ENCODE assay signal across 26 cellular contexts in the genomic region with DNA sequence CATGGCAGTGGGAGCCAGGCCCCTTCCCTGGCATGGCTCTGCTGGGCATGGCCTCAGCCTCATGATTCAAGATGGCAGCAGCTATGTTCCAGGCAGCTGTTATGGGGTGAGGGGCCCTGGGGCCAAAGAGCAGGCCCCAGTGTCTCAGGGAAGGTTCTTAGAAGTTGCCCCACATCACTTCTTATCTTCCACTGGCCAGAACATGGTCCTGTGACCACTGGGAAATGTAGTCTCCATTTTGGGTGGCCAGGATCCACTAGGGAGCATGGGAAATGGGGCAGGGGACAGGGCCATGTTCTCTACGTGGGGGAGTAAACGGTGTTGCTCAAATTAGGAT. TPM values are rescaled to one million over a fixed set of nuclear protein-coding genes. Genes with fewer than 3 reads are reported as not detected.
"Had no signal": no experiment of that assay in that cellular context is flagged by ENCODE, and none has a peak within 500 bp of the region (broad histone marks: within the 10 kb centered on the region; RNA-seq: fewer than 3 reads in every experiment).

No MANE protein-coding gene starts in this region.

- H3K9me3 Mint-ChIP-seq: activated T-helper 2 cell treated with anti-CD3 and anti-CD28 coated beads, Interferon-gamma antibody, Interleukin-2, Interleukin-4, amounts not matched to agents 10 μg/mL and 5 μg/mL and 100 μg/mL, durations not matched to agents 14 hours and 24 hours and 36 hours; central memory CD8-positive, alpha-beta T cell; effector memory CD8-positive, alpha-beta T cell; mesothelial cell of epicardium; natural killer cell treated with Interleukin-12 subunit alpha and Interleukin-12 subunit beta and Interleukin-15 and Interleukin-18, amount 100 ng/mL, for 72 hours; WTC11 had no signal

- H3K36me3 Mint-ChIP-seq: mesothelial cell of epicardium; natural killer cell treated with Interleukin-12 subunit alpha and Interleukin-12 subunit beta and Interleukin-15 and Interleukin-18, amount 100 ng/mL, for 72 hours; WTC11 had no signal

- ATAC-seq: effector memory CD8-positive, alpha-beta T cell; left ventricle myocardium superior; natural killer cell treated with Interleukin-12 subunit alpha and Interleukin-12 subunit beta and Interleukin-15 and Interleukin-18, amount 100 ng/mL, for 72 hours; pancreas; psoas muscle; SK-N-SH treated with all-trans-retinoic acid at 6 μM for 48 hours; WTC11 had no signal

- H3K9me3 ChIP-seq: breast epithelium, esophagus muscularis mucosa, pancreas, psoas muscle, right atrium auricular region, tibial artery had no signal

- H3K4me3 ChIP-seq: breast epithelium, esophagus muscularis mucosa, hepatocyte, pancreas, psoas muscle, right atrium auricular region, tibial artery had no signal

- H3K27me3 ChIP-seq: breast epithelium, esophagus muscularis mucosa, hepatocyte, pancreas, right atrium auricular region, tibial artery had no signal

- H3K36me3 ChIP-seq: breast epithelium, esophagus muscularis mucosa, pancreas, right atrium auricular region, tibial artery had no signal

- H3K27me3 Mint-ChIP-seq: central memory CD8-positive, alpha-beta T cell; effector memory CD8-positive, alpha-beta T cell had no signal

- H3K4me3 Mint-ChIP-seq: central memory CD8-positive, alpha-beta T cell; effector memory CD8-positive, alpha-beta T cell; mesothelial cell of epicardium; natural killer cell treated with Interleukin-12 subunit alpha and Interleukin-12 subunit beta and Interleukin-15 and Interleukin-18, amount 100 ng/mL, for 72 hours; WTC11 had no signal

- H3K27ac Mint-ChIP-seq: effector memory CD8-positive, alpha-beta T cell; mesothelial cell of epicardium; WTC11 had no signal

- DNase-seq: activated CD4-positive, alpha-beta T cell treated with anti-CD3 and anti-CD28 coated beads, Interleukin-2, amount 50 U/mL, for 4 hours; activated naive CD4-positive, alpha-beta T cell treated with Interleukin-2 at 50 U/mL for 16 hours; activated T-cell treated with anti-CD3 and anti-CD28 coated beads, Interleukin-2, amount 50 U/mL, for 1 hour; amniotic stem cell; effector memory CD8-positive, alpha-beta T cell; glutamatergic neuron; left ventricle myocardium superior; mammary epithelial cell; pancreas; psoas muscle; stimulated activated CD4-positive, alpha-beta T cell treated with anti-CD3 and anti-CD28 coated beads, Interleukin-4, amount 100 ng/mL, for 24 hours; stimulated activated naive CD8-positive, alpha-beta T cell treated with anti-CD3 and anti-CD28 coated beads, Interleukin-15, Interleukin-2, amounts not matched to agents 100 U/mL and 50 U/mL, for 24 hours; T-helper 1 cell; T-helper 9 cell; tibial artery had no signal

- H3K27ac ChIP-seq: breast epithelium, esophagus muscularis mucosa, hepatocyte, pancreas, psoas muscle, right atrium auricular region, tibial artery had no signal

- H3K4me1 ChIP-seq: pancreas, psoas muscle had no signal

RNA-seq across cellular contexts. Expression of a gene that starts 18.3 kb away (rescaled TPM):
- total RNA-seq: dermis microvascular lymphatic vessel endothelial cell had no signal
